Comparison of ENCODE assay signal across 26 cellular contexts in genomic region chr13:38086013-38086412, GRCh38.
DNase-seq lines count a peak whose midpoint lies in the region; ATAC-seq, FAIRE-seq and TF ChIP-seq lines count a peak whose summit lies in the region.
"Had no signal": no experiment of that assay in that cellular context is flagged by ENCODE, and none has a peak within 500 bp of the region (broad histone marks: within the 10 kb centered on the region; RNA-seq: fewer than 3 reads in every experiment).

No MANE protein-coding gene starts in this region.

- FAIRE-seq in kidney (lab: Jason Lieb, UNC) = no peak
- FAIRE-seq: A204.1, GM12878, GM12892, GM18507 had no signal

- CTCF ChIA-PET in naive thymus-derived CD4-positive, alpha-beta T cell (lab: Charles Lee) = no interaction called here

- no peak overlapping the region for H3K27ac Mint-ChIP-seq in naive thymus-derived CD4-positive, alpha-beta T cell
- no peak overlapping the region for H3K27ac Mint-ChIP-seq in stimulated activated effector memory CD8-positive, alpha-beta T cell treated with anti-CD3 and anti-CD28 coated beads, Interleukin-12 subunit alpha, Interleukin-12 subunit beta, amount 100 ng/mL, for 72 hours
- H3K27ac Mint-ChIP-seq: CD14-positive monocyte; CD4-positive, alpha-beta memory T cell; CD4-positive, CD25-positive, alpha-beta regulatory T cell; CD8-positive, alpha-beta memory T cell had no signal

- DNase-seq in kidney (peak; percentile 51), brain microvascular endothelial cell (no peak), NCI-H2196 treated with DMSO at 0.1 percent for 48 hours (lab: John Stamatoyannopoulos, UW; ENCODE audit: unreplicated experiment) (no peak)
- no peak for DNase-seq in naive thymus-derived CD4-positive, alpha-beta T cell
- no peak for DNase-seq in stimulated activated effector memory CD8-positive, alpha-beta T cell treated with anti-CD3 and anti-CD28 coated beads, Interleukin-12 subunit alpha, Interleukin-12 subunit beta, amount 100 ng/mL, for 72 hours (ENCODE audit: low spot score in 2 of 2)
- DNase-seq: 8988T; ACHN; BE2C; C1 segment of cervical spinal cord; CD4-positive, alpha-beta memory T cell; CD4-positive, CD25-positive, alpha-beta regulatory T cell; CD8-positive, alpha-beta memory T cell; COR-L47; DMS 273 treated with DMSO at 0.1 percent for 48 hours; DMS153; DMS79; DND-41; EL; GDM1 had no signal

- H3K27ac ChIP-seq in kidney (ENCODE audit: low read depth in 2 of 2, low read length in 2 of 2) = no peak overlapping the region
- no peak overlapping the region for H3K27ac ChIP-seq in naive thymus-derived CD4-positive, alpha-beta T cell (ENCODE audit: low read depth, low read length)
- H3K27ac ChIP-seq in brain microvascular endothelial cell = no peak overlapping the region
- H3K27ac ChIP-seq: BLaER1 had no signal

- H3K9ac ChIP-seq in kidney (ENCODE audit: low read length in 2 of 2) = no peak overlapping the region
- H3K9ac ChIP-seq: BLaER1 had no signal

- POLR2A ChIA-PET in naive thymus-derived CD4-positive, alpha-beta T cell (lab: Charles Lee) = no interaction called here

- intact Hi-C loops in kidney (cut with DNase I) = no loop called here
- intact Hi-C loops in naive thymus-derived CD4-positive, alpha-beta T cell (cut with micrococcal nuclease) = no loop called here

- in situ Hi-C loops in brain microvascular endothelial cell (cut with HindIII; ENCODE audit: low pct_ligation_motif_present, low sequenced_read_pairs) = no loop called here

- peaks cover 4 to 12% of the 10 kb centered on the region in 2 donors for H3K9me3 ChIP-seq in kidney (ENCODE audit: control insufficient read depth in 1 of 2, low read length in 2 of 2)
- peaks cover 0 to 13% (median 0%) of the 10 kb centered on the region in 3 experiments for H3K9me3 ChIP-seq in naive thymus-derived CD4-positive, alpha-beta T cell (ENCODE audit: control insufficient read depth in 2 of 3, low read length in 3 of 3)
- H3K9me3 ChIP-seq: BE2C had no signal

- no peak overlapping the region for H3K4me3 Mint-ChIP-seq in naive thymus-derived CD4-positive, alpha-beta T cell
- H3K4me3 Mint-ChIP-seq in stimulated activated effector memory CD8-positive, alpha-beta T cell treated with anti-CD3 and anti-CD28 coated beads, Interleukin-12 subunit alpha, Interleukin-12 subunit beta, amount 100 ng/mL, for 72 hours = no peak overlapping the region
- H3K4me3 Mint-ChIP-seq: CD14-positive monocyte; CD4-positive, alpha-beta memory T cell; CD4-positive, CD25-positive, alpha-beta regulatory T cell; CD8-positive, alpha-beta memory T cell had no signal

- H3K9me3 Mint-ChIP-seq in naive thymus-derived CD4-positive, alpha-beta T cell = peaks cover 2 to 66% (median 19%) of the 10 kb centered on the region in 11 donors
- H3K9me3 Mint-ChIP-seq in stimulated activated effector memory CD8-positive, alpha-beta T cell treated with anti-CD3 and anti-CD28 coated beads, Interleukin-12 subunit alpha, Interleukin-12 subunit beta, amount 100 ng/mL, for 72 hours = peaks cover 21% of the 10 kb centered on the region

- H3K36me3 Mint-ChIP-seq in naive thymus-derived CD4-positive, alpha-beta T cell = peaks cover 0 to 5% (median 0%) of the 10 kb centered on the region in 5 donors
- H3K36me3 Mint-ChIP-seq in stimulated activated effector memory CD8-positive, alpha-beta T cell treated with anti-CD3 and anti-CD28 coated beads, Interleukin-12 subunit alpha, Interleukin-12 subunit beta, amount 100 ng/mL, for 72 hours = no peaks in the 10 kb centered on the region
- H3K36me3 Mint-ChIP-seq: CD14-positive monocyte had no signal

- H3K27me3 ChIP-seq in naive thymus-derived CD4-positive, alpha-beta T cell (ENCODE audit: control insufficient read depth in 2 of 2, insufficient read depth in 2 of 2, low read length in 2 of 2) = no peaks in the 10 kb centered on the region
- no peaks in the 10 kb centered on the region for H3K27me3 ChIP-seq in brain microvascular endothelial cell (replicated peaks)
- H3K27me3 ChIP-seq: BE2C, BLaER1 had no signal

- TF ChIP-seq CTCF in kidney (IDR thresholded peaks at IDR 0.05; ENCODE audit: borderline replicate concordance, extremely low read depth, insufficient read depth) (no peak), brain microvascular endothelial cell (IDR thresholded peaks at IDR 0.05; ENCODE audit: low read depth, low read length, missing control alignments) (no peak)

- no peaks in the 10 kb centered on the region for H3K27me3 Mint-ChIP-seq in naive thymus-derived CD4-positive, alpha-beta T cell
- H3K27me3 Mint-ChIP-seq: CD4-positive, alpha-beta memory T cell; CD4-positive, CD25-positive, alpha-beta regulatory T cell; CD8-positive, alpha-beta memory T cell had no signal

- no peaks in the 10 kb centered on the region for H3K4me1 ChIP-seq in kidney (ENCODE audit: control insufficient read depth in 1 of 2, insufficient read depth in 1 of 2, low read depth in 1 of 2, low read length in 2 of 2)
- no peaks in the 10 kb centered on the region for H3K4me1 ChIP-seq in naive thymus-derived CD4-positive, alpha-beta T cell (ENCODE audit: control insufficient read depth in 2 of 2, insufficient read depth in 2 of 2, low read length in 2 of 2)
- H3K4me1 ChIP-seq: BE2C, BLaER1 had no signal

- peaks cover 0 to 2% (median 0%) of the 10 kb centered on the region in 7 donors for H3K4me1 Mint-ChIP-seq in naive thymus-derived CD4-positive, alpha-beta T cell
- no peaks in the 10 kb centered on the region for H3K4me1 Mint-ChIP-seq in stimulated activated effector memory CD8-positive, alpha-beta T cell treated with anti-CD3 and anti-CD28 coated beads, Interleukin-12 subunit alpha, Interleukin-12 subunit beta, amount 100 ng/mL, for 72 hours
- H3K4me1 Mint-ChIP-seq: CD14-positive monocyte; CD4-positive, alpha-beta memory T cell; CD4-positive, CD25-positive, alpha-beta regulatory T cell; CD8-positive, alpha-beta memory T cell had no signal

- no peaks in the 10 kb centered on the region for H3K36me3 ChIP-seq in kidney (ENCODE audit: control insufficient read depth in 1 of 2, insufficient read depth in 2 of 2, low read length in 2 of 2)
- H3K36me3 ChIP-seq in naive thymus-derived CD4-positive, alpha-beta T cell (ENCODE audit: control insufficient read depth in 2 of 3, insufficient read depth in 3 of 3, low read length in 3 of 3) = no peaks in the 10 kb centered on the region
- H3K36me3 ChIP-seq in brain microvascular endothelial cell (replicated peaks) = no peaks in the 10 kb centered on the region
- H3K36me3 ChIP-seq: BE2C had no signal

- ATAC-seq in naive thymus-derived CD4-positive, alpha-beta T cell = peak; percentile 20
- peak; percentile 31 for ATAC-seq in stimulated activated effector memory CD8-positive, alpha-beta T cell treated with anti-CD3 and anti-CD28 coated beads, Interleukin-12 subunit alpha, Interleukin-12 subunit beta, amount 100 ng/mL, for 72 hours
- ATAC-seq in SK-N-SH treated with all-trans-retinoic acid at 6 μM for 48 hours = no peak
- ATAC-seq: GM12878 had no signal

- H3K4me3 ChIP-seq in kidney (ENCODE audit: low read length in 2 of 2) = no peak overlapping the region
- no peak overlapping the region for H3K4me3 ChIP-seq in naive thymus-derived CD4-positive, alpha-beta T cell (ENCODE audit: low read length)
- H3K4me3 ChIP-seq in brain microvascular endothelial cell (ENCODE audit: low read depth, low read length) = no peak overlapping the region
- H3K4me3 ChIP-seq: BLaER1, GM12878 had no signal

TF ChIP-seq in SK-N-SH treated with all-trans-retinoic acid at 6 μM for 48 hours, 23 proteins besides CTCF, POLR2A, EP300 and RAD21 (continues in another document):
- TF ChIP-seq CSDC2 (CRISPR knock-in tag; IDR thresholded peaks at IDR 0.05) = no peak
- no peak for TF ChIP-seq CSRNP3 (CRISPR knock-in tag; IDR thresholded peaks at IDR 0.05)
- TF ChIP-seq ARNTL (CRISPR knock-in tag; IDR thresholded peaks at IDR 0.05; ENCODE audit: borderline replicate concordance, low read depth) = no peak
- no peak for TF ChIP-seq ISL1 (CRISPR knock-in tag; IDR thresholded peaks at IDR 0.05)
- TF ChIP-seq ZFP3 (CRISPR knock-in tag; IDR thresholded peaks at IDR 0.05) = no peak
- no peak for TF ChIP-seq TSHZ2 (CRISPR knock-in tag; IDR thresholded peaks at IDR 0.05)
- no peak for TF ChIP-seq ZFP30 (CRISPR knock-in tag; IDR thresholded peaks at IDR 0.05)
